Comparison of ENCODE assay signal across 1 cellular context in genomic region chr12:33129500-33129899, GRCh38.
TF ChIP-seq lines count a peak whose summit lies in the region.

No MANE protein-coding gene starts in this region.

TF ChIP-seq in H1, 55 proteins besides CTCF, POLR2A, EP300 and RAD21:
- TF ChIP-seq EGR1 (IDR thresholded peaks at IDR 0.05; ENCODE audit: borderline replicate concordance, low read depth, low read length) (no peak), ZNF274 (IDR thresholded peaks at IDR 0.05; ENCODE audit: borderline replicate concordance, extremely low read depth, low read length) (no peak), KDM5A (IDR thresholded peaks at IDR 0.05; ENCODE audit: low read length) (no peak), SAP30 (IDR thresholded peaks at IDR 0.05; ENCODE audit: insufficient read depth, insufficient replicate concordance, low read length) (no peak), CHD2 (IDR thresholded peaks at IDR 0.05; ENCODE audit: low read length) (no peak), KDM1A (IDR thresholded peaks at IDR 0.05; ENCODE audit: borderline replicate concordance, low read length) (no peak), HDAC2 (IDR thresholded peaks at IDR 0.05; ENCODE audit: borderline replicate concordance in 1 of 2, low read depth in 2 of 2, low read length in 2 of 2) (no peak), EZH2 (IDR thresholded peaks at IDR 0.05; ENCODE audit: low read depth, low read length, severe bottlenecking) (no peak), RBBP5 (IDR thresholded peaks at IDR 0.05; ENCODE audit: borderline replicate concordance, low read depth, low read length) (no peak), SIN3A (conservative IDR thresholded peaks at IDR 0.05 in 1 of 2, IDR thresholded peaks at IDR 0.05 in 1 of 2; ENCODE audit: low read depth in 1 of 2, low read length in 2 of 2) (no peak), CEBPB (IDR thresholded peaks at IDR 0.05; ENCODE audit: low read depth, low read length) (no peak), TCF12 (IDR thresholded peaks at IDR 0.05; ENCODE audit: low read depth, low read length) (no peak), ATF3 (IDR thresholded peaks at IDR 0.05; ENCODE audit: insufficient read depth, low read depth, low read length) (no peak), TAF7 (optimal IDR thresholded peaks at IDR 0.05; ENCODE audit: borderline replicate concordance, low read depth, low read length) (no peak), POU5F1 (IDR thresholded peaks at IDR 0.05; ENCODE audit: low read depth, low read length) (no peak), CTBP2 (IDR thresholded peaks at IDR 0.05; ENCODE audit: borderline replicate concordance, insufficient read depth, insufficient read length, low read length) (no peak), SUZ12 (IDR thresholded peaks at IDR 0.05; ENCODE audit: low read length) (no peak), MAX (IDR thresholded peaks at IDR 0.05) (no peak), MAFK (IDR thresholded peaks at IDR 0.05; ENCODE audit: low read depth, low read length) (no peak), PHF8 (conservative IDR thresholded peaks at IDR 0.05; ENCODE audit: low read depth, low read length) (no peak)
